In the genomic region with DNA sequence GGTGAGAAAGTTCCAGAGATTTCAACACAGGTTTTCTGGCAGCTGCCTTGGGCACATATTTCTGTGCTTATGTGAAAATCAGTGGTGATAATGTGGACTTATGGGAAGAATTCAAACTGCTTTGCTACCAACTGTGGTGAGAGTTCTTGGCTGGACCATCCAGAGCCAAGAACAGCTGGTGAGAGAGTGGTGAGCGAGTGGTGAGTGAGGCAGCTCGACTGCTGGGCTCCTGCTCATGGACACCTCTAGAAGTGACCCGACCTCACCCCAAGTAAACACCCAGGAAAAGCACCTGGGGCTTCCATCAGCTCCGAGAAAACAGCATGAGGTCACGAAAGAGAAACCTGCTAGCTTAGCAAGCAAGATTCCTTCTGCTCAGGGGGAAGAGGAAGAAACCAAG, we compare ENCODE assay signal across 19 cellular contexts.
"Had no signal": no experiment of that assay in that cellular context is flagged by ENCODE, and none has a peak within 500 bp of the region (broad histone marks: within the 10 kb centered on the region; RNA-seq: fewer than 3 reads in every experiment).

No MANE protein-coding gene starts in this region.

- H3K4me1 ChIP-seq: SJSA1 had no signal

- H3K27ac ChIP-seq: SJSA1, SK-N-MC had no signal

- H3K27me3 ChIP-seq: SJSA1 had no signal

- H3K36me3 ChIP-seq: SJSA1 had no signal

- ATAC-seq: Panc1, Right ventricle myocardium inferior had no signal

- H3K4me3 ChIP-seq: SJSA1, SK-N-MC had no signal

- DNase-seq: KBM-7, MV-4-11, NCI-H1048, NCI-H1105 treated with DMSO at 0.1 percent for 48 hours, NCI-H1417 treated with DMSO at 0.1 percent for 48 hours, NCI-H146, NCI-H1694 treated with DMSO at 0.1 percent for 48 hours, NCI-H1930, NCI-H2081, NCI-H2107, NCI-H2227 treated with DMSO at 0.1 percent for 48 hours, NCI-H524, NCI-H69, NCI-H774, SIG-M5 had no signal
